10 cellular contexts compared by ENCODE assay signal in the genomic region with DNA sequence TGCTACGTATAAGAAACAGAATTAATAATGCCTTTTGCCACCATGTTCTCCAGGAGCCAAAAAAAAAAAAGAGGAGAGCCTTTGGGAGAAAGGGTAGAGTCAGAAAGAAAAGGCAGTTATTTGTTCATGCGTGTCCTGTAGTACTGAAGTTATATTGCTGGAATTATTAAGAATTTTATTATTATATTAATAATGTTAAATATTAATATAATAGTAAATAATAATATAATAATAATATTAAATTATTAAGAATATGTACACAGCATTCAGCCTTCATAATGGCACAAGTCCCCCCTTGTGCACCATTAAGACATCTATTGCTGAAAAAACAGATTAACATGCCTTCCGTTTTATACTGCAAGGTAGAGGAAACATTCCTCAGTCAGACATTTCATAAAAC. TPM values are rescaled to one million over a fixed set of nuclear protein-coding genes. Genes with fewer than 3 reads are reported as not detected.
"Had no signal": no experiment of that assay in that cellular context is flagged by ENCODE, and none has a peak within 500 bp of the region (broad histone marks: within the 10 kb centered on the region; RNA-seq: fewer than 3 reads in every experiment).

No MANE protein-coding gene starts in this region.

- DNase-seq: GM23248, GOT3, H7, H9, HCEC 1CT, HFFc6 had no signal

- H3K4me3 Mint-ChIP-seq: GM23338, H9, HFFc6 had no signal

- H3K9me3 Mint-ChIP-seq: GM23338, H9 had no signal

- ATAC-seq: GM23338, HCT116 had no signal

- H3K27ac Mint-ChIP-seq: GM23338, HFFc6 had no signal

RNA-seq across cellular contexts. Expression of a gene that starts 8.1 kb away (rescaled TPM):
- total RNA-seq: GM23248, GM23338, H1, H9, HFFc6 had no signal

RNA-seq across cellular contexts. Expression of a gene that starts 31.1 kb away (rescaled TPM):
- total RNA-seq: GM23248, GM23338, H1, H4, H7, H9, HFFc6 had no signal

RNA-seq across cellular contexts. Expression of a gene that starts 40.6 kb away (rescaled TPM):
- total RNA-seq: GM23248, GM23338, H1, H4, H7, H9, HFFc6 had no signal
